Comparison of ENCODE assay signal across 1 cellular context in genomic region chr3:128282392-128283196, GRCh38.
A peak's percentile ranks its signal among the peaks of the same experiment; 100 is the strongest.
TF ChIP-seq lines count a peak whose summit lies in the region.

No MANE protein-coding gene starts in this region.

TF ChIP-seq in HepG2, 621 proteins besides CTCF, POLR2A, EP300 and RAD21:
- TF ChIP-seq MNT (IDR thresholded peaks at IDR 0.05) (peak; percentile 18; the same call in 1 of the 2 replicates), ZNF33B (CRISPR knock-in tag; IDR thresholded peaks at IDR 0.05) (no peak), NR2F2 (IDR thresholded peaks at IDR 0.05; ENCODE audit: borderline replicate concordance, low read depth) (no peak)
